ENCODE assay signal across 15 cellular contexts in genomic region chr13:40345654-40346372, GRCh38.
A peak's percentile ranks its signal among the peaks of the same experiment; 100 is the strongest.
DNase-seq lines count a peak whose midpoint lies in the region; ATAC-seq and TF ChIP-seq lines count a peak whose summit lies in the region.
"Had no signal": no experiment of that assay in that cellular context is flagged by ENCODE, and none has a peak within 500 bp of the region (broad histone marks: within the 10 kb centered on the region; RNA-seq: fewer than 3 reads in every experiment).

No MANE protein-coding gene starts in this region.

- no peaks in the 10 kb centered on the region for H3K36me3 Mint-ChIP-seq in neural progenitor cell
- no peaks in the 10 kb centered on the region for H3K36me3 Mint-ChIP-seq in CD4-positive, alpha-beta memory T cell
- H3K36me3 Mint-ChIP-seq: CD8-positive, alpha-beta T cell had no signal

- H3K4me1 Mint-ChIP-seq in neural progenitor cell, result peaks cover 68% of the 10 kb centered on the region
- H3K4me1 Mint-ChIP-seq in CD4-positive, alpha-beta memory T cell, result peaks cover 0 to 1% (median 0%) of the 10 kb centered on the region in 4 donors

- peaks cover 8% of the 10 kb centered on the region for H3K9me3 Mint-ChIP-seq in neural progenitor cell
- no peaks in the 10 kb centered on the region for H3K9me3 Mint-ChIP-seq in CD4-positive, alpha-beta memory T cell
- H3K9me3 Mint-ChIP-seq: CD8-positive, alpha-beta T cell had no signal

- no peak for TF ChIP-seq POLR2A in vagina (IDR thresholded peaks at IDR 0.05)

- H3K4me1 ChIP-seq in right atrium auricular region, result peaks cover 0 to 13% of the 10 kb centered on the region in 2 donors
- H3K4me1 ChIP-seq in neural progenitor cell, result peaks cover 27% of the 10 kb centered on the region
- no peaks in the 10 kb centered on the region for H3K4me1 ChIP-seq in vagina
- no peaks in the 10 kb centered on the region for H3K4me1 ChIP-seq in CD4-positive, alpha-beta memory T cell (ENCODE audit: insufficient read depth, low read length)
- no peaks in the 10 kb centered on the region for H3K4me1 ChIP-seq in tibial artery

- no peak overlapping the region for H3K9ac ChIP-seq in neural progenitor cell

- peaks cover 13% of the 10 kb centered on the region for H3K27me3 Mint-ChIP-seq in neural progenitor cell (ENCODE audit: insufficient read depth, low read depth)
- H3K27me3 Mint-ChIP-seq in CD4-positive, alpha-beta memory T cell, result no peaks in the 10 kb centered on the region
- H3K27me3 Mint-ChIP-seq: naive thymus-derived CD4-positive, alpha-beta T cell had no signal

- peak overlapping the region; percentile 81 for H3K27ac Mint-ChIP-seq in neural progenitor cell
- H3K27ac Mint-ChIP-seq in CD4-positive, alpha-beta memory T cell, result no peak overlapping the region
- H3K27ac Mint-ChIP-seq: activated CD8-positive, alpha-beta T cell treated with anti-CD3 and anti-CD28 coated beads, Interleukin-2, amount 10 ng/mL, durations not matched to agents 7 days and 5 days; CD8-positive, alpha-beta T cell had no signal

- H3K9me3 ChIP-seq in right atrium auricular region (no peaks in the 10 kb centered on the region), neural progenitor cell (ENCODE audit: low read depth) (no peaks in the 10 kb centered on the region), vagina (no peaks in the 10 kb centered on the region), tibial artery (no peaks in the 10 kb centered on the region)
- no peaks in the 10 kb centered on the region for H3K9me3 ChIP-seq in CD4-positive, alpha-beta memory T cell (ENCODE audit: control insufficient read depth in 1 of 2, low read length in 2 of 2)

- no peak overlapping the region for H3K4me3 Mint-ChIP-seq in neural progenitor cell
- H3K4me3 Mint-ChIP-seq in CD4-positive, alpha-beta memory T cell, result no peak overlapping the region
- H3K4me3 Mint-ChIP-seq: activated CD8-positive, alpha-beta T cell treated with anti-CD3 and anti-CD28 coated beads, Interleukin-2, amount 10 ng/mL, durations not matched to agents 7 days and 5 days; CD8-positive, alpha-beta T cell; naive thymus-derived CD4-positive, alpha-beta T cell had no signal

- peaks cover 8% of the 10 kb centered on the region for H3F3A ChIP-seq in neural progenitor cell (ENCODE audit: low read depth)

- H3K79me2 ChIP-seq in neural progenitor cell (ENCODE audit: low read depth), result no peaks in the 10 kb centered on the region

- TF ChIP-seq CTCF in right atrium auricular region (IDR thresholded peaks at IDR 0.05), result no peak
- no peak for TF ChIP-seq CTCF in neural progenitor cell (IDR thresholded peaks at IDR 0.05)
- TF ChIP-seq CTCF in vagina (IDR thresholded peaks at IDR 0.05), result no peak
- no peak for TF ChIP-seq CTCF in tibial artery (IDR thresholded peaks at IDR 0.05)

- H3K4me2 ChIP-seq in neural progenitor cell, result no peak overlapping the region

- H2AFZ ChIP-seq in neural progenitor cell (replicated peaks), result peak overlapping the region; percentile 76

- ATAC-seq in Right ventricle myocardium superior (ENCODE audit: poor library complexity) (no peak), HG03280 (IDR thresholded peaks at IDR 0.05; ENCODE audit: unreplicated experiment) (no peak)
- ATAC-seq: activated CD8-positive, alpha-beta T cell treated with anti-CD3 and anti-CD28 coated beads, Interleukin-2, amount 10 ng/mL, durations not matched to agents 7 days and 5 days; CD8-positive, alpha-beta T cell; naive thymus-derived CD4-positive, alpha-beta T cell had no signal

- H3K27me3 ChIP-seq in right atrium auricular region, result no peaks in the 10 kb centered on the region
- H3K27me3 ChIP-seq in neural progenitor cell, result peaks cover 69% of the 10 kb centered on the region
- H3K27me3 ChIP-seq in vagina, result no peaks in the 10 kb centered on the region
- no peaks in the 10 kb centered on the region for H3K27me3 ChIP-seq in CD4-positive, alpha-beta memory T cell (ENCODE audit: insufficient read depth, low read length)
- H3K27me3 ChIP-seq in tibial artery, result no peaks in the 10 kb centered on the region

- intact Hi-C loops in Right ventricle myocardium superior (cut with DNase I) (no loop called here), vagina (cut with DNase I) (no loop called here), tibial artery (cut with DNase I; ENCODE audit: low total_unique reads) (no loop called here)
- intact Hi-C loops in CD4-positive, alpha-beta memory T cell (cut with micrococcal nuclease), result no loop called here

- peak; percentile 52 for DNase-seq in Right ventricle myocardium superior
- DNase-seq in right atrium auricular region (ENCODE audit: low spot score), result no peak
- peak; percentile 39 for DNase-seq in iPS-NIHi7 (ENCODE audit: extremely low spot score)
- DNase-seq in neural progenitor cell (ENCODE audit: low spot score), result peak; percentile 37
- DNase-seq in vagina (ENCODE audit: extremely low spot score in 2 of 2), result peak; percentile 74 to 85
- no peak for DNase-seq in CD4-positive, alpha-beta memory T cell
- DNase-seq in tibial artery, result no peak
- DNase-seq: ACHN; activated CD8-positive, alpha-beta T cell treated with anti-CD3 and anti-CD28 coated beads, Interleukin-2, amount 10 ng/mL, durations not matched to agents 7 days and 5 days; central memory CD4-positive, alpha-beta T cell; naive thymus-derived CD4-positive, alpha-beta T cell; NCI-H2029 treated with DMSO at 0.1 percent for 48 hours; NCI-H82 had no signal

- H3K4me3 ChIP-seq in right atrium auricular region (no peak overlapping the region), neural progenitor cell (no peak overlapping the region), vagina (no peak overlapping the region), tibial artery (no peak overlapping the region)
- H3K4me3 ChIP-seq in CD4-positive, alpha-beta memory T cell (ENCODE audit: low read length in 2 of 2), result no peak overlapping the region

- H3K27ac ChIP-seq in right atrium auricular region (no peak overlapping the region), neural progenitor cell (no peak overlapping the region), vagina (no peak overlapping the region), tibial artery (no peak overlapping the region)
- no peak overlapping the region for H3K27ac ChIP-seq in CD4-positive, alpha-beta memory T cell (ENCODE audit: low read depth, low read length)

- CTCF ChIA-PET in CD4-positive, alpha-beta memory T cell (lab: Charles Lee; ENCODE audit: partially characterized antibody), result no interaction called here

- H3K36me3 ChIP-seq in right atrium auricular region (no peaks in the 10 kb centered on the region), neural progenitor cell (no peaks in the 10 kb centered on the region), vagina (no peaks in the 10 kb centered on the region), tibial artery (no peaks in the 10 kb centered on the region)
- no peaks in the 10 kb centered on the region for H3K36me3 ChIP-seq in CD4-positive, alpha-beta memory T cell (ENCODE audit: insufficient read depth, low read length)

- no peaks in the 10 kb centered on the region for H4K20me1 ChIP-seq in neural progenitor cell (ENCODE audit: low read depth)

- POLR2A ChIA-PET in CD4-positive, alpha-beta memory T cell (lab: Charles Lee; ENCODE audit: partially characterized antibody), result no interaction called here

Comparison
In these comparisons a context has a peak if more than half of its experiments do, and no peak if none do; other contexts are left out.
1. DNase-seq: peak in Right ventricle myocardium superior (single experiment), iPS-NIHi7 (single experiment), neural progenitor cell (single experiment) and vagina (2 of 2); none in right atrium auricular region (single experiment), CD4-positive, alpha-beta memory T cell (0 of 5) and tibial artery (0 of 2).